8 cellular contexts compared by ENCODE assay signal in genomic region chr5:80254767-80255424, GRCh38. TPM values are rescaled to one million over a fixed set of nuclear protein-coding genes. Genes with fewer than 3 reads are reported as not detected.
A peak's percentile ranks its signal among the peaks of the same experiment; 100 is the strongest.
DNase-seq lines count a peak whose midpoint lies in the region; ATAC-seq, FAIRE-seq and TF ChIP-seq lines count a peak whose summit lies in the region.

No MANE protein-coding gene starts in this region.

- H3K4me3 Mint-ChIP-seq in T-cell = peak overlapping the region; percentile 89 to 97 (median 93)

- no peaks in the 10 kb centered on the region for H3K36me3 ChIP-seq in H7 (replicated peaks; ENCODE audit: control insufficient read depth, insufficient read depth, low read length)
- H3K36me3 ChIP-seq in endothelial cell of umbilical vein (ENCODE audit: control insufficient read depth in 2 of 2, extremely low read depth in 1 of 2, insufficient read depth in 2 of 2, low read length in 2 of 2) = no peaks in the 10 kb centered on the region
- no peaks in the 10 kb centered on the region for H3K36me3 ChIP-seq in mucosa of descending colon (ENCODE audit: low read depth)
- H3K36me3 ChIP-seq in upper lobe of right lung = no peaks in the 10 kb centered on the region

- H3K4me2 ChIP-seq in endothelial cell of umbilical vein (ENCODE audit: insufficient read depth, low read length) = peak overlapping the region; percentile 60

- ATAC-seq in T-cell (replicated peaks in 1 of 4) (peak in 1 of 4 experiments; percentile 4), mucosa of descending colon (peak; percentile 16), upper lobe of right lung (peak; percentile 3)

- TF ChIP-seq POLR2A in endothelial cell of umbilical vein (IDR thresholded peaks at IDR 0.05; ENCODE audit: low read depth, low read length) = no peak

- CTCF ChIA-PET in T-cell (lab: Charles Lee) (interaction anchor here (0.6 to 2.7 kb wide), 13 partner anchors 14 to 171 kb away, joined by 3 to 8 read pairs (median 4); no protein-coding TSS in a partner anchor), endothelial cell of umbilical vein (lab: Charles Lee) (interaction anchor here (1.4 to 4.4 kb wide), 8 partner anchors 8 to 171 kb away, joined by 4 to 31 read pairs (median 9); no protein-coding TSS in a partner anchor)

- H3K27me3 Mint-ChIP-seq in T-cell = no peaks in the 10 kb centered on the region

- H3K4me3 ChIP-seq in AG10803 (ENCODE audit: low read length) (peak overlapping the region; percentile 81), H7 (ENCODE audit: insufficient read depth, low read depth, low read length) (peak overlapping the region; percentile 92), endothelial cell of umbilical vein (replicated peaks in 1 of 3; ENCODE audit: insufficient read depth in 1 of 3, low read depth in 1 of 3, low read length in 3 of 3) (peak overlapping the region; percentile 21 to 64 (median 53)), mucosa of descending colon (peak overlapping the region; percentile 50), upper lobe of right lung (peak overlapping the region; percentile 76)

- dilution Hi-C loops in endothelial cell of umbilical vein (cut with MboI; ENCODE audit: extremely low pct_ligation_motif_present, low sequenced_read_pairs) = no loop called here

- H4K20me1 ChIP-seq in endothelial cell of umbilical vein (replicated peaks; ENCODE audit: control insufficient read depth, extremely low read depth, insufficient read depth, low read length) = no peaks in the 10 kb centered on the region

- BruUV-seq in endothelial cell of umbilical vein (replicated peaks; lab: Mats Ljungman, UMichigan) = TSS peak; percentile 65

- H3K27ac ChIP-seq in endothelial cell of umbilical vein (ENCODE audit: insufficient read depth, low read depth, low read length) (no peak overlapping the region), upper lobe of right lung (peak overlapping the region; percentile 98)

- peaks cover 31% of the 10 kb centered on the region for H3K36me3 Mint-ChIP-seq in T-cell

- no peaks in the 10 kb centered on the region for H3K79me2 ChIP-seq in endothelial cell of umbilical vein (ENCODE audit: control insufficient read depth, insufficient read depth, low read length)

- H2AFZ ChIP-seq in endothelial cell of umbilical vein (ENCODE audit: low read depth, low read length) = peak overlapping the region; percentile 94

- H3K4me1 ChIP-seq in endothelial cell of umbilical vein (ENCODE audit: control insufficient read depth, extremely low read depth, insufficient read depth, low read length) (peaks cover 7% of the 10 kb centered on the region), mucosa of descending colon (ENCODE audit: low read depth) (peaks cover 36% of the 10 kb centered on the region), upper lobe of right lung (peaks cover 46% of the 10 kb centered on the region)

- peak overlapping the region; percentile 6 for H3K9ac ChIP-seq in endothelial cell of umbilical vein (replicated peaks; ENCODE audit: extremely low read depth, insufficient read depth, low read length)

- POLR2A ChIA-PET in T-cell (lab: Charles Lee) (interaction anchor here (0.9 to 1.7 kb wide), 10 partner anchors 10 to 119 kb away, joined by 3 to 11 read pairs (median 4); no protein-coding TSS in a partner anchor), endothelial cell of umbilical vein (lab: Charles Lee) (interaction anchor here (0.9 to 1.6 kb wide), 2 partner anchors 7 to 153 kb away, joined by 3 to 4 read pairs; partner anchors contain the start of gene ZFYVE16)

- H3K9me3 ChIP-seq in endothelial cell of umbilical vein (replicated peaks; ENCODE audit: control insufficient read depth, insufficient read depth, low read length) = no peaks in the 10 kb centered on the region
- H3K9me3 ChIP-seq in mucosa of descending colon = no peaks in the 10 kb centered on the region
- no peaks in the 10 kb centered on the region for H3K9me3 ChIP-seq in upper lobe of right lung

- H3K27me3 ChIP-seq in H7 (ENCODE audit: control insufficient read depth, insufficient read depth, low read length) = no peaks in the 10 kb centered on the region
- no peaks in the 10 kb centered on the region for H3K27me3 ChIP-seq in endothelial cell of umbilical vein (ENCODE audit: control insufficient read depth in 2 of 2, insufficient read depth in 2 of 2, low read length in 2 of 2)
- no peaks in the 10 kb centered on the region for H3K27me3 ChIP-seq in upper lobe of right lung

- H3K27ac Mint-ChIP-seq in T-cell = peak overlapping the region; percentile 91

- H3K9me1 ChIP-seq in endothelial cell of umbilical vein (replicated peaks; ENCODE audit: control insufficient read depth, extremely low read depth, insufficient read depth, low read length) = no peaks in the 10 kb centered on the region

- DNase-seq in AG10803 (ENCODE audit: low read depth) = no peak
- DNase-seq in H7 = peak; percentile 36
- DNase-seq in T-cell = peak in 8 of 34 experiments; percentile 8 to 33 (median 20)
- DNase-seq in endothelial cell of umbilical vein (ENCODE audit: low read depth, low spot score) = peak; percentile 57
- peak in 1 of 3 donors; percentile 46 for DNase-seq in mucosa of descending colon
- no peak for DNase-seq in upper lobe of right lung
- no peak for DNase-seq in SW 1271 (lab: John Stamatoyannopoulos, UW)
- no peak for DNase-seq in NCI-H2029 (lab: John Stamatoyannopoulos, UW)

- intact Hi-C loops in endothelial cell of umbilical vein (cut with micrococcal nuclease) = loop anchor here (1.0 to 10.0 kb wide), 5 partner anchors 8 to 740 kb away; partner anchors contain the start of gene HOMER1
- intact Hi-C loops in mucosa of descending colon (cut with DNase I, micrococcal nuclease) = loop anchor here in 1 of 2 donors (10.0 kb wide), 1 partner anchor 70 kb away; no protein-coding TSS in a partner anchor
- intact Hi-C loops in upper lobe of right lung (cut with DNase I) = loop anchor here (10.0 kb wide), 1 partner anchor 50 kb away; no protein-coding TSS in a partner anchor

- peak; percentile 80 for FAIRE-seq in endothelial cell of umbilical vein (lab: Jason Lieb, UNC)

- H3K4me1 Mint-ChIP-seq in T-cell = peaks cover 55 to 64% (median 62%) of the 10 kb centered on the region in 3 donors

- no peaks in the 10 kb centered on the region for H3K9me3 Mint-ChIP-seq in T-cell

- TF ChIP-seq CTCF in AG10803 (conservative IDR thresholded peaks at IDR 0.05; ENCODE audit: low read length) = no peak
- no peak for TF ChIP-seq CTCF in endothelial cell of umbilical vein (IDR thresholded peaks at IDR 0.05; ENCODE audit: extremely low read depth in 1 of 2, insufficient read depth in 1 of 2, low read depth in 1 of 2, low read length in 2 of 2)
- no peak for TF ChIP-seq CTCF in mucosa of descending colon (IDR thresholded peaks at IDR 0.05)
- no peak for TF ChIP-seq CTCF in upper lobe of right lung (IDR thresholded peaks at IDR 0.05)

TF ChIP-seq in endothelial cell of umbilical vein, 7 proteins besides CTCF, POLR2A, EP300 and RAD21:
- no peak for TF ChIP-seq FOS (IDR thresholded peaks at IDR 0.05; ENCODE audit: borderline replicate concordance, insufficient read depth, low read length)

RNA-seq across cellular contexts. Expression of gene SERINC5, which starts 1.0 kb away (rescaled TPM):
- total RNA-seq in H7 (2014; rRNA removed; shearing (Covaris generic)) = 40.7 and 62.7 TPM in 2 replicates
- total RNA-seq in T-cell (100 to 1,000 TPM; 109 to 170 (median 112) TPM), endothelial cell of umbilical vein (9.9 and 10.1 TPM in 2 replicates), mucosa of descending colon (100 to 1,000 TPM in 2 of 3 donors, 10 to 100 TPM in 1; 66.6 to 153 (median 126) TPM), upper lobe of right lung (60.4 TPM)
- 2.6 and 3.2 TPM in 2 replicates for polyA plus RNA-seq in endothelial cell of umbilical vein
- 2.6 and 2.7 TPM in 2 replicates for polyA plus RNA-seq in endothelial cell of umbilical vein (2011; cell fraction: cytosol; rRNA removed)
- polyA plus RNA-seq in endothelial cell of umbilical vein (2011; cell fraction: nucleus; rRNA removed) = 2.9 and 3.9 TPM in 2 replicates
- 5.4 and 6.0 TPM in 2 replicates for polyA plus RNA-seq in endothelial cell of umbilical vein (2012)
- polyA minus RNA-seq in endothelial cell of umbilical vein = 10.6 and 13.6 TPM in 2 replicates
- 2.9 TPM for polyA minus RNA-seq in endothelial cell of umbilical vein (2011; cell fraction: cytosol; rRNA and poly(A)+ RNA removed)
- polyA minus RNA-seq in endothelial cell of umbilical vein (2011; cell fraction: nucleus; rRNA and poly(A)+ RNA removed) = 6.0 and 7.5 TPM in 2 replicates

Comparison
In these comparisons a context has a peak if more than half of its experiments do, and no peak if none do; other contexts are left out.
1. DNase-seq: peak in H7 (single experiment) and endothelial cell of umbilical vein (single experiment); none in AG10803 (single experiment), upper lobe of right lung (single experiment), SW 1271 (0 of 2) and NCI-H2029 (single experiment).
2. Peak in every context shown above with its lines, with median percentiles within 50 percentile points of each other: H3K4me3 ChIP-seq.